8 cellular contexts compared by ENCODE assay signal in genomic region chr22:24994070-24994763, GRCh38. TPM values are rescaled to one million over a fixed set of nuclear protein-coding genes. Genes with fewer than 3 reads are reported as not detected.
A peak's percentile ranks its signal among the peaks of the same experiment; 100 is the strongest.
DNase-seq lines count a peak whose midpoint lies in the region; ATAC-seq and TF ChIP-seq lines count a peak whose summit lies in the region.
"Had no signal": no experiment of that assay in that cellular context is flagged by ENCODE, and none has a peak within 500 bp of the region (broad histone marks: within the 10 kb centered on the region; RNA-seq: fewer than 3 reads in every experiment).

No MANE protein-coding gene starts in this region.

- H3K4me2 ChIP-seq in skeletal muscle satellite cell (ENCODE audit: low read length) = peak overlapping the region; percentile 20

- H3K9me3 ChIP-seq in skeletal muscle satellite cell (replicated peaks; ENCODE audit: low read length) (no peaks in the 10 kb centered on the region), gastrocnemius medialis (no peaks in the 10 kb centered on the region)

- no peak for TF ChIP-seq CTCF in gastrocnemius medialis (IDR thresholded peaks at IDR 0.05 in 4 of 5, conservative IDR thresholded peaks at IDR 0.05 in 1 of 5)

- no peak overlapping the region for H3K9ac ChIP-seq in skeletal muscle satellite cell (ENCODE audit: low read depth, low read length)

- H3K4me1 ChIP-seq in skeletal muscle satellite cell (ENCODE audit: control insufficient read depth, insufficient read depth, low read length) = peaks cover 51% of the 10 kb centered on the region
- H3K4me1 ChIP-seq in gastrocnemius medialis = peaks cover 6 to 31% of the 10 kb centered on the region in 2 donors

- DNase-seq in H7 (peak; percentile 68), NCI-H2171 treated with DMSO at 0.1 percent for 48 hours (lab: John Stamatoyannopoulos, UW) (peak; percentile 82), T47D (ENCODE audit: low read depth in 1 of 2, low spot score in 1 of 2) (peak; percentile 63 to 79), gastrocnemius medialis (no peak), NCI-H2081 (lab: John Stamatoyannopoulos, UW) (no peak)

- in situ Hi-C loops in T47D (cut with HindIII; ENCODE audit: low pct_unique_long_range_greater_than_20kb, low sequenced_read_pairs) (no loop called here), gastrocnemius medialis (cut with MboI; ENCODE audit: low sequenced_read_pairs in 4 of 4) (no loop called here)

- no peak for ATAC-seq in gastrocnemius medialis
- no peak for ATAC-seq in HG03095 (IDR thresholded peaks at IDR 0.05; ENCODE audit: unreplicated experiment)

- H3K4me3 ChIP-seq in H7 (ENCODE audit: insufficient read depth, low read depth, low read length) (no peak overlapping the region), skeletal muscle satellite cell (ENCODE audit: low read length) (no peak overlapping the region), gastrocnemius medialis (no peak overlapping the region)

- TF ChIP-seq POLR2A in gastrocnemius medialis (IDR thresholded peaks at IDR 0.05) = no peak

- H3K36me3 ChIP-seq in H7 (replicated peaks; ENCODE audit: control insufficient read depth, insufficient read depth, low read length) (no peaks in the 10 kb centered on the region), skeletal muscle satellite cell (ENCODE audit: insufficient read depth, low read length) (no peaks in the 10 kb centered on the region), gastrocnemius medialis (no peaks in the 10 kb centered on the region)

- no peak overlapping the region for H3K27ac ChIP-seq in gastrocnemius medialis

- H3K27me3 ChIP-seq in H7 (ENCODE audit: control insufficient read depth, insufficient read depth, low read length) (no peaks in the 10 kb centered on the region), skeletal muscle satellite cell (ENCODE audit: control insufficient read depth, insufficient read depth, low read length) (no peaks in the 10 kb centered on the region), gastrocnemius medialis (no peaks in the 10 kb centered on the region)

- intact Hi-C loops in gastrocnemius medialis (cut with DNase I; ENCODE audit: low total_unique reads) = no loop called here

RNA-seq across cellular contexts. Expression of gene KIAA1671, which starts 41.7 kb away (rescaled TPM):
- total RNA-seq in H7 (2014; rRNA removed; shearing (Covaris generic)) = 7.3 and 9.2 TPM in 2 replicates
- 4.2 and 4.3 TPM in 2 replicates for total RNA-seq in skeletal muscle satellite cell (2012; rRNA removed)
- 10 to 100 TPM; 16.2 to 35.0 (median 21.7) TPM for total RNA-seq in gastrocnemius medialis

RNA-seq across cellular contexts. Expression of gene LHFPL7, which starts 47.7 kb away (rescaled TPM):
- not detected in 2 replicates for total RNA-seq in H7 (2014; rRNA removed; shearing (Covaris generic))
- total RNA-seq in skeletal muscle satellite cell (2012; rRNA removed) = not detected in 2 replicates
- total RNA-seq in gastrocnemius medialis = not detected
- total RNA-seq: subcutaneous adipose tissue had no signal

Comparison
In these comparisons a context has a peak if more than half of its experiments do, and no peak if none do; other contexts are left out.
1. DNase-seq: peak in H7 (single experiment), NCI-H2171 treated with DMSO at 0.1 percent for 48 hours (single experiment) and T47D (2 of 2); none in gastrocnemius medialis (0 of 2) and NCI-H2081 (0 of 2).